11 cellular contexts compared by ENCODE assay signal in genomic region chr6:148835920-148836441, GRCh38.
DNase-seq lines count a peak whose midpoint lies in the region; ATAC-seq and TF ChIP-seq lines count a peak whose summit lies in the region.
"Had no signal": no experiment of that assay in that cellular context is flagged by ENCODE, and none has a peak within 500 bp of the region (broad histone marks: within the 10 kb centered on the region; RNA-seq: fewer than 3 reads in every experiment).

No MANE protein-coding gene starts in this region.

- peak overlapping the region; percentile 4 for H3K4me3 Mint-ChIP-seq in activated CD4-positive, alpha-beta memory T cell treated with anti-CD3 and anti-CD28 coated beads, Interleukin-2, amount 10 ng/mL, durations not matched to agents 7 days and 5 days
- H3K4me3 Mint-ChIP-seq in glutamatergic neuron (ENCODE audit: unreplicated experiment): peak overlapping the region; percentile 21
- H3K4me3 Mint-ChIP-seq: WTC11 had no signal

- H3K27ac Mint-ChIP-seq in activated CD4-positive, alpha-beta memory T cell treated with anti-CD3 and anti-CD28 coated beads, Interleukin-2, amount 10 ng/mL, durations not matched to agents 7 days and 5 days: no peak overlapping the region
- H3K27ac Mint-ChIP-seq in glutamatergic neuron (ENCODE audit: unreplicated experiment): peak overlapping the region; percentile 9
- H3K27ac Mint-ChIP-seq: WTC11 had no signal

- intact Hi-C loops in esophagus squamous epithelium (cut with DNase I): no loop called here

- TF ChIP-seq CTCF in glutamatergic neuron (IDR thresholded peaks at IDR 0.05; ENCODE audit: partially characterized antibody, unreplicated experiment) (no peak), esophagus squamous epithelium (IDR thresholded peaks at IDR 0.05) (no peak)

- H3K36me3 Mint-ChIP-seq in activated CD4-positive, alpha-beta memory T cell treated with anti-CD3 and anti-CD28 coated beads, Interleukin-2, amount 10 ng/mL, durations not matched to agents 7 days and 5 days (ENCODE audit: low read depth): no peaks in the 10 kb centered on the region
- peaks cover 4% of the 10 kb centered on the region for H3K36me3 Mint-ChIP-seq in glutamatergic neuron (ENCODE audit: unreplicated experiment)
- H3K36me3 Mint-ChIP-seq: WTC11 had no signal

- DNase-seq in AG20443 (ENCODE audit: low spot score) (peak; percentile 59), glutamatergic neuron (no peak), middle frontal gyrus (ENCODE audit: extremely low spot score, low spot score) (no peak), NCI-H2107 treated with DMSO at 0.1 percent for 48 hours (lab: John Stamatoyannopoulos, UW; ENCODE audit: unreplicated experiment) (no peak), esophagus squamous epithelium (lab: John Stamatoyannopoulos, UW) (no peak), NCI-H226 (no peak)
- DNase-seq in activated CD4-positive, alpha-beta memory T cell treated with anti-CD3 and anti-CD28 coated beads, Interleukin-2, amount 10 ng/mL, durations not matched to agents 7 days and 5 days: peak; percentile 26
- DNase-seq: NK-92 treated with Interleukin-12 subunit alpha and Interleukin-12 subunit beta, amount 100 ng/mL, for 24 hours had no signal

- H3K36me3 ChIP-seq in esophagus squamous epithelium: no peaks in the 10 kb centered on the region

- H3K27ac ChIP-seq in esophagus squamous epithelium: no peak overlapping the region

- H3K4me1 ChIP-seq in esophagus squamous epithelium: peaks cover 0 to 10% (median 7%) of the 10 kb centered on the region in 3 donors

- peaks cover 28% of the 10 kb centered on the region for H3K4me1 Mint-ChIP-seq in activated CD4-positive, alpha-beta memory T cell treated with anti-CD3 and anti-CD28 coated beads, Interleukin-2, amount 10 ng/mL, durations not matched to agents 7 days and 5 days
- H3K4me1 Mint-ChIP-seq in glutamatergic neuron (ENCODE audit: low read depth, unreplicated experiment): peaks cover 9% of the 10 kb centered on the region

- H3K27me3 ChIP-seq in esophagus squamous epithelium: no peaks in the 10 kb centered on the region

- 10 to 20% methylated on average over 7 of the region's 7 CpGs for WGBS in esophagus squamous epithelium, 2 donors

- TF ChIP-seq POLR2A in esophagus squamous epithelium (IDR thresholded peaks at IDR 0.05): no peak

- no peak overlapping the region for H3K4me3 ChIP-seq in esophagus squamous epithelium
- H3K4me3 ChIP-seq: K562 had no signal

- no peaks in the 10 kb centered on the region for H3K9me3 ChIP-seq in esophagus squamous epithelium

- H3K9me3 Mint-ChIP-seq in activated CD4-positive, alpha-beta memory T cell treated with anti-CD3 and anti-CD28 coated beads, Interleukin-2, amount 10 ng/mL, durations not matched to agents 7 days and 5 days: no peaks in the 10 kb centered on the region
- H3K9me3 Mint-ChIP-seq in glutamatergic neuron (ENCODE audit: unreplicated experiment): no peaks in the 10 kb centered on the region
- H3K9me3 Mint-ChIP-seq: WTC11 had no signal

- CTCF ChIA-PET in activated CD4-positive, alpha-beta memory T cell treated with anti-CD3 and anti-CD28 coated beads, Interleukin-2, amount 10 ng/mL, durations not matched to agents 7 days and 5 days (lab: Charles Lee): no interaction called here

- peaks cover 5% of the 10 kb centered on the region for H3K27me3 Mint-ChIP-seq in activated CD4-positive, alpha-beta memory T cell treated with anti-CD3 and anti-CD28 coated beads, Interleukin-2, amount 10 ng/mL, durations not matched to agents 7 days and 5 days
- no peaks in the 10 kb centered on the region for H3K27me3 Mint-ChIP-seq in glutamatergic neuron (ENCODE audit: unreplicated experiment)

- peak; percentile 71 for ATAC-seq in GM18868 (IDR thresholded peaks at IDR 0.05; ENCODE audit: unreplicated experiment)
- ATAC-seq: K562, WTC11 had no signal

- POLR2A ChIA-PET in activated CD4-positive, alpha-beta memory T cell treated with anti-CD3 and anti-CD28 coated beads, Interleukin-2, amount 10 ng/mL, durations not matched to agents 7 days and 5 days (lab: Charles Lee): no interaction called here

Comparison
In these comparisons a context has a peak if more than half of its experiments do, and no peak if none do; other contexts are left out.
1. DNase-seq: peak in AG20443 (single experiment) and activated CD4-positive, alpha-beta memory T cell treated with anti-CD3 and anti-CD28 coated beads, Interleukin-2, amount 10 ng/mL, durations not matched to agents 7 days and 5 days (single experiment); none in glutamatergic neuron (single experiment), middle frontal gyrus (single experiment), NCI-H2107 treated with DMSO at 0.1 percent for 48 hours (single experiment), esophagus squamous epithelium (single experiment) and NCI-H226 (single experiment).